1 cellular context compared by ENCODE assay signal in genomic region chr18:54210463-54210862, GRCh38.
TF ChIP-seq lines count a peak whose summit lies in the region.

No MANE protein-coding gene starts in this region.

TF ChIP-seq in HepG2, 621 proteins besides CTCF, POLR2A, EP300 and RAD21 (continued from another document):
- TF ChIP-seq ARID4A (CRISPR knock-in tag; IDR thresholded peaks at IDR 0.05; ENCODE audit: borderline replicate concordance) (no peak), FOSL1 (CRISPR knock-in tag; IDR thresholded peaks at IDR 0.05; ENCODE audit: borderline replicate concordance) (no peak), TFDP2 (CRISPR knock-in tag; IDR thresholded peaks at IDR 0.05) (no peak), CREM (IDR thresholded peaks at IDR 0.05) (no peak), CREM (CRISPR knock-in tag; IDR thresholded peaks at IDR 0.05) (no peak), FOXP1 (IDR thresholded peaks at IDR 0.05) (no peak), FOXP1 (CRISPR knock-in tag; IDR thresholded peaks at IDR 0.05) (no peak), ZHX2 (IDR thresholded peaks at IDR 0.05; ENCODE audit: low read depth) (no peak), ZHX2 (CRISPR knock-in tag; IDR thresholded peaks at IDR 0.05; ENCODE audit: borderline replicate concordance) (no peak), SP1 (IDR thresholded peaks at IDR 0.05) (no peak), SP1 (CRISPR knock-in tag; IDR thresholded peaks at IDR 0.05) (no peak), SCMH1 (CRISPR knock-in tag; IDR thresholded peaks at IDR 0.05; ENCODE audit: borderline replicate concordance) (no peak), ZNF850 (CRISPR knock-in tag; conservative IDR thresholded peaks at IDR 0.05) (no peak), ZNF550 (CRISPR knock-in tag; IDR thresholded peaks at IDR 0.05; ENCODE audit: borderline replicate concordance) (no peak), MLXIP (CRISPR knock-in tag; IDR thresholded peaks at IDR 0.05; ENCODE audit: borderline replicate concordance) (no peak)
